21 cellular contexts compared by ENCODE assay signal in the genomic region with DNA sequence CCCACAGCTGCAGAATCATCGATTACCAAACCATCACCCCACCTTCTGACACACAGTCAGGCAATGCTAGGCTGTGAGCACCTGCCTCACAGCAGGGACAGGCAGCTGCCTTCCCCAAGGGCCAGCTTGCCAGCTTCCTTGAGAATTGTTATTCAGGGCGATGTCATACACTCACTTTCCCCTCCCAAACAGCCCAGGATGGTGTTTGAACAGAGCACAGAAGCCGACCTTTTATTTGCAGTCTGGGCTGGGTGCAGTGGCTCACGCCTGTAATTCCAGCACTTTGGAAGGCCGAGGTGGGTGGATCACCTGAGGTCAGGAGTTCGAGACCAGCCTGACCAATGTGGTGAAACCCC.
A peak's percentile ranks its signal among the peaks of the same experiment; 100 is the strongest.
DNase-seq lines count a peak whose midpoint lies in the region; ATAC-seq and TF ChIP-seq lines count a peak whose summit lies in the region.
"Had no signal": no experiment of that assay in that cellular context is flagged by ENCODE, and none has a peak within 500 bp of the region (broad histone marks: within the 10 kb centered on the region; RNA-seq: fewer than 3 reads in every experiment).

No MANE protein-coding gene starts in this region.

- no peak overlapping the region for H3K27ac Mint-ChIP-seq in MCF 10A (ENCODE audit: low read depth, unreplicated experiment)
- H3K27ac Mint-ChIP-seq: activated B cell treated with CpG ODN at 0.5 μM for 24 hours; activated CD8-positive, alpha-beta T cell treated with anti-CD3 and anti-CD28 coated beads for 36 hours; activated naive CD4-positive, alpha-beta T cell treated with anti-CD3 and anti-CD28 coated beads, Interleukin-2, amount 50 U/mL, for 72 hours; activated T-cell treated with anti-CD3 and anti-CD28 coated beads, Interleukin-2, amount 50 U/mL, for 72 hours; CD8-positive, alpha-beta T cell; mesothelial cell of epicardium; type B pancreatic cell had no signal

- H3K36me3 ChIP-seq in right atrium auricular region (peaks cover 10% of the 10 kb centered on the region), left lung (peaks cover 0 to 20% of the 10 kb centered on the region in 2 donors)

- H3K27me3 Mint-ChIP-seq in MCF 10A (ENCODE audit: insufficient read depth, unreplicated experiment) = no peaks in the 10 kb centered on the region
- H3K27me3 Mint-ChIP-seq: activated B cell treated with CpG ODN at 0.5 μM for 24 hours; activated CD8-positive, alpha-beta T cell treated with anti-CD3 and anti-CD28 coated beads for 36 hours; type B pancreatic cell had no signal

- BruUV-seq in MCF 10A (replicated peaks; lab: Mats Ljungman, UMichigan) = no TSS peak

- POLR2A ChIA-PET in MCF 10A (lab: Yijun Ruan, JAX) = no interaction called here

- WGBS in right cardiac atrium = 61% methylated on average over 6 of the region's 6 CpGs

- CTCF ChIA-PET in MCF 10A (lab: Yijun Ruan, JAX) = interaction anchor here (0.6 to 1.0 kb wide), 2 partner anchors 16 to 27 kb away, joined by 3 to 4 read pairs; no protein-coding TSS in a partner anchor

- H3K9me3 ChIP-seq in right atrium auricular region (no peaks in the 10 kb centered on the region), right cardiac atrium (ENCODE audit: control insufficient read depth, low read length) (no peaks in the 10 kb centered on the region), left lung (no peaks in the 10 kb centered on the region)
- H3K9me3 ChIP-seq: neutrophil had no signal

- H3K9me3 Mint-ChIP-seq in MCF 10A (ENCODE audit: unreplicated experiment) = no peaks in the 10 kb centered on the region
- H3K9me3 Mint-ChIP-seq: activated B cell treated with CpG ODN at 0.5 μM for 24 hours; activated CD8-positive, alpha-beta T cell treated with anti-CD3 and anti-CD28 coated beads for 36 hours; activated naive CD4-positive, alpha-beta T cell treated with anti-CD3 and anti-CD28 coated beads, Interleukin-2, amount 50 U/mL, for 72 hours; activated T-cell treated with anti-CD3 and anti-CD28 coated beads, Interleukin-2, amount 50 U/mL, for 72 hours; CD8-positive, alpha-beta T cell; mesothelial cell of epicardium; type B pancreatic cell had no signal

- no peak overlapping the region for H3K4me3 Mint-ChIP-seq in MCF 10A (ENCODE audit: unreplicated experiment)
- H3K4me3 Mint-ChIP-seq: activated B cell treated with CpG ODN at 0.5 μM for 24 hours; activated CD8-positive, alpha-beta T cell treated with anti-CD3 and anti-CD28 coated beads for 36 hours; activated T-cell treated with anti-CD3 and anti-CD28 coated beads, Interleukin-2, amount 50 U/mL, for 72 hours; CD8-positive, alpha-beta T cell; mesothelial cell of epicardium; type B pancreatic cell had no signal

- ATAC-seq in right cardiac atrium = no peak
- peak; percentile 32 for ATAC-seq in left lung
- no peak for ATAC-seq in HG03342 (IDR thresholded peaks at IDR 0.05; ENCODE audit: unreplicated experiment)
- ATAC-seq: activated CD8-positive, alpha-beta T cell treated with anti-CD3 and anti-CD28 coated beads for 36 hours; activated naive CD4-positive, alpha-beta T cell treated with anti-CD3 and anti-CD28 coated beads, Interleukin-2, amount 50 U/mL, for 72 hours; activated T-cell treated with anti-CD3 and anti-CD28 coated beads, Interleukin-2, amount 50 U/mL, for 72 hours; CD8-positive, alpha-beta T cell; stimulated activated naive CD8-positive, alpha-beta T cell treated with anti-CD3 and anti-CD28 coated beads, Interleukin-15, Interleukin-2, amounts not matched to agents 100 U/mL and 50 U/mL, for 24 hours had no signal

- TF ChIP-seq CTCF in right atrium auricular region (IDR thresholded peaks at IDR 0.05) (no peak), left lung (IDR thresholded peaks at IDR 0.05) (no peak), MCF 10A (IDR thresholded peaks at IDR 0.05; ENCODE audit: unreplicated experiment) (no peak)

- H3K27me3 ChIP-seq in right atrium auricular region (no peaks in the 10 kb centered on the region), right cardiac atrium (ENCODE audit: control insufficient read depth, insufficient read depth) (no peaks in the 10 kb centered on the region), left lung (no peaks in the 10 kb centered on the region)
- H3K27me3 ChIP-seq: neutrophil had no signal

- H3K4me1 Mint-ChIP-seq in MCF 10A (ENCODE audit: insufficient read depth, unreplicated experiment) = peaks cover 13% of the 10 kb centered on the region

- peaks cover 0 to 42% of the 10 kb centered on the region in 2 donors for H3K4me1 ChIP-seq in right atrium auricular region
- H3K4me1 ChIP-seq in right cardiac atrium (ENCODE audit: control insufficient read depth, insufficient read depth, low read length) = no peaks in the 10 kb centered on the region
- no peaks in the 10 kb centered on the region for H3K4me1 ChIP-seq in left lung

- no peak overlapping the region for H3K4me3 ChIP-seq in right atrium auricular region
- H3K4me3 ChIP-seq in right cardiac atrium (ENCODE audit: low read length) = no peak overlapping the region
- H3K4me3 ChIP-seq in left lung = no peak overlapping the region

- DNase-seq in right atrium auricular region (ENCODE audit: low spot score) (no peak), right cardiac atrium (no peak), NCI-H69 (lab: John Stamatoyannopoulos, UW) (peak; percentile 88), left lung (no peak), MCF 10A (ENCODE audit: unreplicated experiment) (no peak)
- no peak for DNase-seq in effector CD8-positive, alpha-beta T cell (lab: John Stamatoyannopoulos, UW)
- DNase-seq: activated B cell treated with CpG ODN at 0.5 μM for 24 hours; activated CD8-positive, alpha-beta T cell treated with anti-CD3 and anti-CD28 coated beads for 36 hours; activated T-cell treated with anti-CD3 and anti-CD28 coated beads, Interleukin-2, amount 50 U/mL, for 72 hours; CD8-positive, alpha-beta T cell; foreskin melanocyte; kidney glomerular epithelial cell; NCI-H446 treated with DMSO at 0.1 percent for 48 hours; retina; stimulated activated naive CD8-positive, alpha-beta T cell treated with anti-CD3 and anti-CD28 coated beads, Interleukin-15, Interleukin-2, amounts not matched to agents 100 U/mL and 50 U/mL, for 24 hours; T-helper 2 cell had no signal

- peak overlapping the region; percentile 12 to 37 for H3K27ac ChIP-seq in right atrium auricular region
- no peak overlapping the region for H3K27ac ChIP-seq in right cardiac atrium (ENCODE audit: low read length)
- no peak overlapping the region for H3K27ac ChIP-seq in left lung
- H3K27ac ChIP-seq: neutrophil had no signal

- peaks cover 8% of the 10 kb centered on the region for H3K36me3 Mint-ChIP-seq in MCF 10A (ENCODE audit: insufficient read depth, unreplicated experiment)
- H3K36me3 Mint-ChIP-seq: activated naive CD4-positive, alpha-beta T cell treated with anti-CD3 and anti-CD28 coated beads, Interleukin-2, amount 50 U/mL, for 72 hours; CD8-positive, alpha-beta T cell; mesothelial cell of epicardium; type B pancreatic cell had no signal

- intact Hi-C loops in right cardiac atrium (cut with DNase I) = no loop called here
- intact Hi-C loops in left lung (cut with DNase I) = no loop called here
- intact Hi-C loops in MCF 10A (cut with micrococcal nuclease) = no loop called here

Comparison
In these comparisons a context has a peak if more than half of its experiments do, and no peak if none do; other contexts are left out.
1. H3K27ac ChIP-seq: peak in right atrium auricular region (2 of 2); none in right cardiac atrium (single experiment) and left lung (0 of 2).